ENCODE assay signal across 28 cellular contexts in genomic region chr9:86550411-86550810, GRCh38.
DNase-seq lines count a peak whose midpoint lies in the region; ATAC-seq, FAIRE-seq and TF ChIP-seq lines count a peak whose summit lies in the region.
"Had no signal": no experiment of that assay in that cellular context is flagged by ENCODE, and none has a peak within 500 bp of the region (broad histone marks: within the 10 kb centered on the region; RNA-seq: fewer than 3 reads in every experiment).

No MANE protein-coding gene starts in this region.

- DNase-seq in A673 (ENCODE audit: low spot score) (peak; percentile 22), GM23248 (peak; percentile 64), astrocyte (ENCODE audit: low read depth) (no peak), foreskin keratinocyte (no peak), DMS79 treated with DMSO at 0.1 percent for 48 hours (lab: John Stamatoyannopoulos, UW) (no peak), mucosa of gallbladder (ENCODE audit: low spot score) (no peak)
- DNase-seq: 8988T; activated B cell treated with CpG ODN at 0.5 μM for 24 hours; activated CD4-positive, alpha-beta T cell treated with anti-CD3 and anti-CD28 coated beads, Interleukin-2, amount 50 U/mL, for 48 hours; activated effector memory CD4-positive, alpha-beta T cell treated with Interleukin-2 at 50 U/mL for 16 hours; dermis blood vessel endothelial cell; gastrocnemius medialis; kidney; NCI-H187; spleen; stimulated activated CD4-positive, alpha-beta T cell treated with anti-CD3 and anti-CD28 coated beads, Interleukin-4, amount 100 ng/mL, for 1 hour; T-helper 9 cell had no signal

- H3K9ac ChIP-seq in GM23248 (peak overlapping the region; percentile 49; the same call in 1 of the 2 replicates), astrocyte (ENCODE audit: low read length) (no peak overlapping the region)

- no peaks in the 10 kb centered on the region for H3K36me3 ChIP-seq in A673 (ENCODE audit: insufficient read depth, low read length, poor library complexity, severe bottlenecking)
- no peaks in the 10 kb centered on the region for H3K36me3 ChIP-seq in GM23248 (ENCODE audit: low read depth)
- no peaks in the 10 kb centered on the region for H3K36me3 ChIP-seq in astrocyte (ENCODE audit: insufficient read depth, low read length)
- H3K36me3 ChIP-seq: gastrocnemius medialis, HAP-1, neutrophil, spleen, tibial nerve had no signal

- H3K4me3 ChIP-seq in A673 (ENCODE audit: low read depth, low read length, poor library complexity, severe bottlenecking) (no peak overlapping the region), GM23248 (peak overlapping the region; percentile 32), astrocyte (ENCODE audit: insufficient read depth, low read depth, low read length) (no peak overlapping the region)
- H3K4me3 ChIP-seq: gastrocnemius medialis, HAP-1, lung, spleen, tibial nerve had no signal

- no peaks in the 10 kb centered on the region for H3K9me3 ChIP-seq in A673 (ENCODE audit: low read depth, low read length, poor library complexity, severe bottlenecking)
- no peaks in the 10 kb centered on the region for H3K9me3 ChIP-seq in GM23248 (ENCODE audit: low read depth)
- H3K9me3 ChIP-seq in astrocyte (ENCODE audit: insufficient read depth, low read depth, low read length): no peaks in the 10 kb centered on the region
- H3K9me3 ChIP-seq: gastrocnemius medialis, HAP-1, neutrophil, spleen, tibial nerve had no signal

- peak overlapping the region; percentile 64 for H3K4me2 ChIP-seq in GM23248 (ENCODE audit: unreplicated experiment)
- H3K4me2 ChIP-seq in astrocyte (ENCODE audit: low read length): peak overlapping the region; percentile 38

- H3K4me1 Mint-ChIP-seq in astrocyte (ENCODE audit: low read depth, unreplicated experiment): peaks cover 2% of the 10 kb centered on the region
- H3K4me1 Mint-ChIP-seq: activated B cell treated with CpG ODN at 0.5 μM for 24 hours, CD14-positive monocyte had no signal

- CTCF ChIA-PET in A673 (lab: Charles Lee): no interaction called here

- POLR2A ChIA-PET in A673 (lab: Charles Lee; ENCODE audit: low non-redundant PET): no interaction called here

- H3K27ac ChIP-seq in A673 (ENCODE audit: low read depth, low read length, poor library complexity, severe bottlenecking): peak overlapping the region; percentile 96
- H3K27ac ChIP-seq in GM23248: peak overlapping the region; percentile 83
- peak overlapping the region; percentile 26 for H3K27ac ChIP-seq in astrocyte (ENCODE audit: low read depth, low read length)
- H3K27ac ChIP-seq in foreskin keratinocyte: peak overlapping the region; percentile 9
- H3K27ac ChIP-seq: gastrocnemius medialis, neutrophil, RWPE1, spleen, tibial nerve had no signal

- H3K4me1 ChIP-seq in A673 (ENCODE audit: insufficient read depth, low read length, poor library complexity, severe bottlenecking) (peaks cover 65% of the 10 kb centered on the region), GM23248 (ENCODE audit: insufficient read depth) (peaks cover 46% of the 10 kb centered on the region), astrocyte (ENCODE audit: insufficient read depth, low read length) (peaks cover 10% of the 10 kb centered on the region), foreskin keratinocyte (no peaks in the 10 kb centered on the region)
- H3K4me1 ChIP-seq: HAP-1, spleen, tibial nerve had no signal

- H3K4me3 Mint-ChIP-seq in astrocyte (ENCODE audit: unreplicated experiment): no peak overlapping the region
- H3K4me3 Mint-ChIP-seq: activated B cell treated with CpG ODN at 0.5 μM for 24 hours; CD14-positive monocyte; stimulated activated naive CD8-positive, alpha-beta T cell treated with anti-CD3 and anti-CD28 coated beads, Interleukin-15, Interleukin-2, amounts not matched to agents 100 ng/mL and 50 ng/mL, for 24 hours had no signal

- H4K20me1 ChIP-seq in GM23248 (ENCODE audit: insufficient read depth): no peaks in the 10 kb centered on the region
- H4K20me1 ChIP-seq in astrocyte (ENCODE audit: insufficient read depth, low read length): no peaks in the 10 kb centered on the region

- no TSS peak for BruUV-seq in A673 (replicated peaks; lab: Mats Ljungman, UMichigan)

- intact Hi-C loops in A673 (cut with micrococcal nuclease; ENCODE audit: unreplicated experiment): no loop called here

- no peaks in the 10 kb centered on the region for H3K9me3 Mint-ChIP-seq in astrocyte (ENCODE audit: unreplicated experiment)
- H3K9me3 Mint-ChIP-seq: activated B cell treated with CpG ODN at 0.5 μM for 24 hours; stimulated activated naive CD8-positive, alpha-beta T cell treated with anti-CD3 and anti-CD28 coated beads, Interleukin-15, Interleukin-2, amounts not matched to agents 100 ng/mL and 50 ng/mL, for 24 hours had no signal

- in situ Hi-C loops in GM23248 (cut with MboI): no loop called here

- no peak for FAIRE-seq in astrocyte (lab: Jason Lieb, UNC)
- FAIRE-seq: bronchial epithelial cell, HTR-8/SVneo, kidney had no signal

- H2AFZ ChIP-seq in GM23248: no peak overlapping the region; the same call in 1 of the 2 replicates
- no peak overlapping the region for H2AFZ ChIP-seq in astrocyte (ENCODE audit: low read depth, low read length)

- WGBS in GM23248 (ENCODE audit: low coverage in 1 of 2, low lambda C conversion rate in 2 of 2, missing lambda C conversion rate in 2 of 2), 2 experiments: 0% methylated on average over 2 of the region's 2 CpGs

- no peaks in the 10 kb centered on the region for H3K36me3 Mint-ChIP-seq in astrocyte (ENCODE audit: low read depth, unreplicated experiment)
- H3K36me3 Mint-ChIP-seq: CD14-positive monocyte had no signal

- no peaks in the 10 kb centered on the region for H3K9me2 ChIP-seq in GM23248 (ENCODE audit: insufficient read depth)

- no peak for TF ChIP-seq CTCF in A673 (conservative IDR thresholded peaks at IDR 0.05; ENCODE audit: low read depth, low read length)
- TF ChIP-seq CTCF in astrocyte (IDR thresholded peaks at IDR 0.05; ENCODE audit: insufficient read depth, low read depth, low read length): no peak
- TF ChIP-seq CTCF in foreskin keratinocyte (conservative IDR thresholded peaks at IDR 0.05): no peak

- H3K27me3 Mint-ChIP-seq in astrocyte (ENCODE audit: low read depth, unreplicated experiment): no peaks in the 10 kb centered on the region

- ATAC-seq in foreskin keratinocyte: no peak
- ATAC-seq in HG03139 (IDR thresholded peaks at IDR 0.05; ENCODE audit: unreplicated experiment): no peak
- no peak for ATAC-seq in HG02610 (IDR thresholded peaks at IDR 0.05; ENCODE audit: unreplicated experiment)
- ATAC-seq: gastrocnemius medialis had no signal

- H3K79me2 ChIP-seq in GM23248 (ENCODE audit: insufficient read depth): no peaks in the 10 kb centered on the region
- no peaks in the 10 kb centered on the region for H3K79me2 ChIP-seq in astrocyte (ENCODE audit: insufficient read depth, low read length)

- H3K27me3 ChIP-seq in A673 (replicated peaks; ENCODE audit: insufficient read depth, low read depth, low read length, poor library complexity): no peaks in the 10 kb centered on the region
- H3K27me3 ChIP-seq in GM23248 (replicated peaks; ENCODE audit: insufficient read depth): no peaks in the 10 kb centered on the region
- no peaks in the 10 kb centered on the region for H3K27me3 ChIP-seq in astrocyte (ENCODE audit: insufficient read depth, low read length)
- no peaks in the 10 kb centered on the region for H3K27me3 ChIP-seq in foreskin keratinocyte
- H3K27me3 ChIP-seq: gastrocnemius medialis, neutrophil, tibial nerve had no signal

- no peak overlapping the region for H3K27ac Mint-ChIP-seq in astrocyte (ENCODE audit: unreplicated experiment)
- H3K27ac Mint-ChIP-seq: activated B cell treated with CpG ODN at 0.5 μM for 24 hours; CD14-positive monocyte; stimulated activated naive CD8-positive, alpha-beta T cell treated with anti-CD3 and anti-CD28 coated beads, Interleukin-15, Interleukin-2, amounts not matched to agents 100 ng/mL and 50 ng/mL, for 24 hours had no signal

- H3F3A ChIP-seq in GM23248 (ENCODE audit: insufficient read depth): peaks cover 42% of the 10 kb centered on the region

Comparison
In these comparisons a context has a peak if more than half of its experiments do, and no peak if none do; other contexts are left out.
1. DNase-seq: peak in A673 (single experiment) and GM23248 (single experiment); none in astrocyte (single experiment), foreskin keratinocyte (0 of 2), DMS79 treated with DMSO at 0.1 percent for 48 hours (single experiment) and mucosa of gallbladder (single experiment).
2. H3K27ac ChIP-seq: peak in every context shown above with its lines; median percentile 96 in A673; 83 in GM23248; 26 in astrocyte; 9 in foreskin keratinocyte.